Comparison of ENCODE assay signal across 9 cellular contexts in genomic region chr16:9072806-9073341, GRCh38. TPM values are rescaled to one million over a fixed set of nuclear protein-coding genes. Genes with fewer than 3 reads are reported as not detected.
DNase-seq lines count a peak whose midpoint lies in the region; ATAC-seq, FAIRE-seq and TF ChIP-seq lines count a peak whose summit lies in the region.
"Had no signal": no experiment of that assay in that cellular context is flagged by ENCODE, and none has a peak within 500 bp of the region (broad histone marks: within the 10 kb centered on the region; RNA-seq: fewer than 3 reads in every experiment).

No MANE protein-coding gene starts in this region.

- 8% methylated on average over 6 of the region's 6 CpGs for WGBS in HepG2 (ENCODE audit: low lambda C conversion rate)
- 54% methylated on average over 6 of the region's 6 CpGs for WGBS in right lobe of liver (ENCODE audit: insufficient coverage, low coverage, low lambda C conversion rate, missing lambda C conversion rate)
- WGBS in thyroid gland, 2 donors, result 63 to 70% methylated on average over 6 of the region's 6 CpGs

- H3K36me3 ChIP-seq in HepG2 (replicated peaks in 1 of 2; ENCODE audit: control insufficient read depth in 1 of 2, insufficient read depth in 2 of 2, low read length in 2 of 2), result no peaks in the 10 kb centered on the region
- no peaks in the 10 kb centered on the region for H3K36me3 ChIP-seq in right lobe of liver
- H3K36me3 ChIP-seq in BE2C, result no peaks in the 10 kb centered on the region
- no peaks in the 10 kb centered on the region for H3K36me3 ChIP-seq in thyroid gland

- CTCF ChIA-PET in HepG2 (lab: Yijun Ruan, JAX; ENCODE audit: low intra/inter-chr PET ratio, low total read pairs), result no interaction called here

- peaks cover 9% of the 10 kb centered on the region for H3K36me3 Mint-ChIP-seq in activated naive CD8-positive, alpha-beta T cell treated with anti-CD3 and anti-CD28 coated beads for 36 hours
- H3K36me3 Mint-ChIP-seq: brain had no signal

- H3K27ac ChIP-seq in HepG2 (ENCODE audit: extremely low read length, insufficient read depth, low read length), result no peak overlapping the region
- H3K27ac ChIP-seq in right lobe of liver, result no peak overlapping the region
- H3K27ac ChIP-seq in thyroid gland, result no peak overlapping the region

- H3K9me3 ChIP-seq in HepG2 (ENCODE audit: low read length) (no peaks in the 10 kb centered on the region), right lobe of liver (no peaks in the 10 kb centered on the region), BE2C (no peaks in the 10 kb centered on the region), thyroid gland (no peaks in the 10 kb centered on the region)

- H3K9ac ChIP-seq in HepG2 (ENCODE audit: insufficient read depth, low read depth, low read length), result peak overlapping the region; percentile 27; the same call in 1 of the 2 replicates

- no peak for TF ChIP-seq RAD21 in HepG2 (CRISPR knock-in tag; IDR thresholded peaks at IDR 0.05)

- TF ChIP-seq POLR2A in HepG2 (IDR thresholded peaks at IDR 0.05; ENCODE audit: insufficient read depth in 1 of 2, low read depth in 2 of 2, low read length in 2 of 2) (no peak), right lobe of liver (IDR thresholded peaks at IDR 0.05) (no peak), thyroid gland (IDR thresholded peaks at IDR 0.05) (no peak)

- DNase-seq in HepG2 (ENCODE audit: low spot score), result no peak
- no peak for DNase-seq in right lobe of liver
- DNase-seq in LHCN-M2 (ENCODE audit: low read depth), result peak; percentile 83
- peak; percentile 61 for DNase-seq in activated naive CD8-positive, alpha-beta T cell treated with anti-CD3 and anti-CD28 coated beads for 36 hours
- peak; percentile 64 for DNase-seq in stimulated activated CD8-positive, alpha-beta memory T cell treated with anti-CD3 and anti-CD28 coated beads, Interleukin-4, amount 100 ng/mL, for 48 hours
- DNase-seq in BE2C, result no peak
- DNase-seq in thyroid gland, result no peak
- DNase-seq in DMS 273 (lab: John Stamatoyannopoulos, UW; ENCODE audit: unreplicated experiment), result no peak

- no peaks in the 10 kb centered on the region for H3K79me2 ChIP-seq in HepG2 (ENCODE audit: insufficient read depth, low read length)

- peak overlapping the region; percentile 62 for H3K4me2 ChIP-seq in HepG2 (ENCODE audit: low read depth, low read length)

- peaks cover 12% of the 10 kb centered on the region for H3K9me3 Mint-ChIP-seq in activated naive CD8-positive, alpha-beta T cell treated with anti-CD3 and anti-CD28 coated beads for 36 hours

- no peak for ATAC-seq in HepG2
- ATAC-seq in right lobe of liver, result no peak

- H4K20me1 ChIP-seq in HepG2 (ENCODE audit: insufficient read depth, low read length), result no peaks in the 10 kb centered on the region

- no peak for FAIRE-seq in HepG2 (lab: Jason Lieb, UNC)

- no TSS peak for BruUV-seq in HepG2 (replicated peaks; lab: Mats Ljungman, UMichigan)

- peaks cover 30% of the 10 kb centered on the region for H3K4me1 ChIP-seq in HepG2 (ENCODE audit: insufficient read depth, low read length)
- H3K4me1 ChIP-seq in right lobe of liver, result no peaks in the 10 kb centered on the region
- H3K4me1 ChIP-seq in BE2C, result peaks cover 2% of the 10 kb centered on the region; the same call in 1 of the 2 replicates
- H3K4me1 ChIP-seq in thyroid gland, result no peaks in the 10 kb centered on the region

- H3K4me1 Mint-ChIP-seq in activated naive CD8-positive, alpha-beta T cell treated with anti-CD3 and anti-CD28 coated beads for 36 hours, result peaks cover 40% of the 10 kb centered on the region

- in situ Hi-C loops in HepG2 (cut with HindIII; ENCODE audit: extremely low pct_ligation_motif_present, low pct_unique_long_range_greater_than_20kb), result no loop called here

- H2AFZ ChIP-seq in HepG2 (ENCODE audit: low read length), result peak overlapping the region; percentile 95

- peak overlapping the region; percentile 62 for H3K4me3 Mint-ChIP-seq in activated naive CD8-positive, alpha-beta T cell treated with anti-CD3 and anti-CD28 coated beads for 36 hours
- H3K4me3 Mint-ChIP-seq: brain had no signal

- H3K27me3 ChIP-seq in HepG2 (ENCODE audit: control insufficient read depth in 1 of 2, insufficient read depth in 2 of 2, low read length in 2 of 2) (no peaks in the 10 kb centered on the region), right lobe of liver (no peaks in the 10 kb centered on the region), BE2C (no peaks in the 10 kb centered on the region), thyroid gland (no peaks in the 10 kb centered on the region)

- H3K4me3 ChIP-seq in HepG2 (replicated peaks in 1 of 3; ENCODE audit: insufficient read depth in 1 of 3, low read depth in 2 of 3, low read length in 3 of 3), result peak overlapping the region in 1 of 3 experiments; percentile 24; a peak in 1 of 6 replicates
- no peak overlapping the region for H3K4me3 ChIP-seq in right lobe of liver
- H3K4me3 ChIP-seq in BE2C (ENCODE audit: low read depth, low read length), result no peak overlapping the region
- H3K4me3 ChIP-seq in thyroid gland (replicated peaks in 1 of 3), result no peak overlapping the region

- TF ChIP-seq CTCF in HepG2 (CRISPR knock-in tag; IDR thresholded peaks at IDR 0.05) (no peak), right lobe of liver (IDR thresholded peaks at IDR 0.05) (no peak), BE2C (IDR thresholded peaks at IDR 0.05; ENCODE audit: low read depth, low read length) (no peak), thyroid gland (IDR thresholded peaks at IDR 0.05) (no peak)

- intact Hi-C loops in HepG2 (cut with micrococcal nuclease; ENCODE audit: unreplicated experiment), result no loop called here
- intact Hi-C loops in right lobe of liver (cut with DNase I), result no loop called here
- intact Hi-C loops in thyroid gland (cut with DNase I), result no loop called here

- POLR2A ChIA-PET in HepG2 (lab: Yijun Ruan, JAX), result interaction anchor here (3.8 kb wide), 1 partner anchor 19 kb away, joined by 26 read pairs; the partner anchor contains the start of gene HAPSTR1

- peak overlapping the region; percentile 99 for H3K27ac Mint-ChIP-seq in activated naive CD8-positive, alpha-beta T cell treated with anti-CD3 and anti-CD28 coated beads for 36 hours
- H3K27ac Mint-ChIP-seq: brain had no signal

- TF ChIP-seq EP300 in HepG2 (IDR thresholded peaks at IDR 0.05; ENCODE audit: low read depth in 2 of 2, low read length in 2 of 2) (no peak), HepG2 (CRISPR knock-in tag; IDR thresholded peaks at IDR 0.05; ENCODE audit: borderline replicate concordance) (no peak)

- no peaks in the 10 kb centered on the region for H3K27me3 Mint-ChIP-seq in activated naive CD8-positive, alpha-beta T cell treated with anti-CD3 and anti-CD28 coated beads for 36 hours

TF ChIP-seq in HepG2, 621 proteins besides CTCF, POLR2A, EP300 and RAD21 (continues in another document):
- TF ChIP-seq THAP11 (CRISPR knock-in tag; IDR thresholded peaks at IDR 0.05) (peak; percentile 43), ATF7 (IDR thresholded peaks at IDR 0.05) (peak; percentile 78), ATF7 (CRISPR knock-in tag; IDR thresholded peaks at IDR 0.05) (no peak), SMYD3 (CRISPR knock-in tag; IDR thresholded peaks at IDR 0.05) (no peak), ZBTB20 (CRISPR knock-in tag; IDR thresholded peaks at IDR 0.05; ENCODE audit: borderline replicate concordance, low read depth) (no peak), ZNF740 (CRISPR knock-in tag; IDR thresholded peaks at IDR 0.05) (no peak), MTF1 (CRISPR knock-in tag; IDR thresholded peaks at IDR 0.05) (no peak), RARG (CRISPR knock-in tag; IDR thresholded peaks at IDR 0.05; ENCODE audit: low read depth) (0 out of 2 replicates have a peak, but pooled peaks have one; percentile 34), ZNF567 (CRISPR knock-in tag; IDR thresholded peaks at IDR 0.05; ENCODE audit: borderline replicate concordance) (no peak), FOSL2 (CRISPR knock-in tag; IDR thresholded peaks at IDR 0.05) (peak; percentile 71), NR2C2 (CRISPR knock-in tag; IDR thresholded peaks at IDR 0.05; ENCODE audit: borderline replicate concordance) (0 out of 2 replicates have a peak, but pooled peaks have one; percentile 18)

RNA-seq across cellular contexts. Expression of gene HAPSTR1, which starts 18.6 kb away (rescaled TPM):
- total RNA-seq in HepG2 (2016; rRNA removed; fragmentation: Illumina TruSeq; extraction: Trizol) (83.2 and 98.4 TPM in 2 replicates), right lobe of liver (10 to 100 TPM; 23.6 to 34.8 (median 28.3) TPM), LHCN-M2 (2014; rRNA removed) (49.7 and 52.5 TPM in 2 replicates), thyroid gland (100 to 1,000 TPM in 1 of 4 donors, 10 to 100 TPM in 3; 59.0 to 107 (median 68.7) TPM)
- total RNA-seq in HepG2 (2016; cell fraction: cytosol; rRNA removed; fragmentation: Illumina TruSeq; extraction: Trizol; ENCODE audit: low read depth), result 7.8 and 8.2 TPM in 2 replicates
- total RNA-seq in HepG2 (2016; cell fraction: insoluble cytoplasmic fraction; rRNA removed; fragmentation: Illumina TruSeq; extraction: Trizol), result 84.4 and 87.6 TPM in 2 replicates
- 37.9 and 42.3 TPM in 2 replicates for total RNA-seq in HepG2 (2016; cell fraction: membrane; rRNA removed; fragmentation: Illumina TruSeq; extraction: Trizol)
- 61.0 and 71.2 TPM in 2 replicates for total RNA-seq in HepG2 (2016; cell fraction: nucleus; rRNA removed; fragmentation: Illumina TruSeq; extraction: Trizol)
- 23.6 and 25.2 TPM in 2 replicates for polyA plus RNA-seq in HepG2 (2011; rRNA removed)
- polyA plus RNA-seq in HepG2 (2011; cell fraction: cytosol; rRNA removed), result 10.9 and 17.5 TPM in 2 replicates
- 18.7 and 24.1 TPM in 2 replicates for polyA plus RNA-seq in HepG2 (2011; cell fraction: nucleus; rRNA removed)
- 23.7 and 25.0 TPM in 2 replicates for polyA plus RNA-seq in HepG2 (2012)
- polyA plus RNA-seq in HepG2 (2016; cell fraction: cytosol; fragmentation: Illumina TruSeq; extraction: Trizol; ENCODE audit: low read depth), result 2.8 and 3.6 TPM in 2 replicates
- 37.1 and 37.6 TPM in 2 replicates for polyA plus RNA-seq in HepG2 (2016; cell fraction: insoluble cytoplasmic fraction; fragmentation: Illumina TruSeq; extraction: Trizol; ENCODE audit: low read depth)
- 13.0 and 13.5 TPM in 2 replicates for polyA plus RNA-seq in HepG2 (2016; cell fraction: membrane; fragmentation: Illumina TruSeq; extraction: Trizol; ENCODE audit: low read depth)
- 44.6 and 47.8 TPM in 2 replicates for polyA plus RNA-seq in HepG2 (2016; cell fraction: nucleus; fragmentation: Illumina TruSeq; extraction: Trizol; ENCODE audit: insufficient read depth, low read depth)
- polyA minus RNA-seq in HepG2 (2011; rRNA and poly(A)+ RNA removed; ENCODE audit: low replicate concordance), result 32.6 and 37.5 TPM in 2 replicates
- 34.0 and 41.8 TPM in 2 replicates for polyA minus RNA-seq in HepG2 (2011; cell fraction: cytosol; rRNA and poly(A)+ RNA removed)
- polyA minus RNA-seq in HepG2 (2011; cell fraction: nucleus; rRNA and poly(A)+ RNA removed), result 81.2 and 89.8 TPM in 2 replicates
- polyA plus RNA-seq in LHCN-M2 (2012), result 20.4 TPM
- total RNA-seq in activated naive CD8-positive, alpha-beta T cell treated with anti-CD3 and anti-CD28 coated beads for 36 hours, result 10 to 100 TPM; 64.5 to 65.5 TPM
- polyA plus RNA-seq in BE2C (2012; ENCODE audit: insufficient read depth, insufficient read length, low read depth), result 34.2 TPM

Comparison
In these comparisons a context has a peak if more than half of its experiments do, and no peak if none do; other contexts are left out.
1. DNase-seq: peak in LHCN-M2 (single experiment), activated naive CD8-positive, alpha-beta T cell treated with anti-CD3 and anti-CD28 coated beads for 36 hours (single experiment) and stimulated activated CD8-positive, alpha-beta memory T cell treated with anti-CD3 and anti-CD28 coated beads, Interleukin-4, amount 100 ng/mL, for 48 hours (single experiment); none in HepG2 (single experiment), right lobe of liver (0 of 3), BE2C (single experiment), thyroid gland (0 of 2) and DMS 273 (single experiment).